ENCODE assay signal across 9 cellular contexts in genomic region chr14:105492051-105492965, GRCh38. TPM values are rescaled to one million over a fixed set of nuclear protein-coding genes. Genes with fewer than 3 reads are reported as not detected.
DNase-seq lines count a peak whose midpoint lies in the region; ATAC-seq and TF ChIP-seq lines count a peak whose summit lies in the region.
"Had no signal": no experiment of that assay in that cellular context is flagged by ENCODE, and none has a peak within 500 bp of the region (broad histone marks: within the 10 kb centered on the region; RNA-seq: fewer than 3 reads in every experiment).

No MANE protein-coding gene starts in this region.

- H3K36me3 ChIP-seq in HCT116 (ENCODE audit: control insufficient read depth in 1 of 2, insufficient read depth in 2 of 2, low read length in 2 of 2): 0 out of 4 replicates have a peak, but pooled peaks cover 0 to 3% of the 10 kb centered on the region in 2 experiments
- H3K36me3 ChIP-seq in SU-DHL-6 (ENCODE audit: low read length): no peaks in the 10 kb centered on the region
- H3K36me3 ChIP-seq in sigmoid colon: no peaks in the 10 kb centered on the region

- TSS peak; percentile 39 for BruUV-seq in HCT116 (replicated peaks; lab: Mats Ljungman, UMichigan)

- 86 to 92% methylated on average over 24 of the region's 24 CpGs for WGBS in sigmoid colon, 2 donors

- TF ChIP-seq EP300 in sigmoid colon (IDR thresholded peaks at IDR 0.05): no peak

- TF ChIP-seq RAD21 in HCT116 (IDR thresholded peaks at IDR 0.05; ENCODE audit: low read depth): no peak

- H3K9ac ChIP-seq in HCT116 (ENCODE audit: low read length): peak overlapping the region; percentile 97
- H3K9ac ChIP-seq in SU-DHL-6 (ENCODE audit: low read length): no peak overlapping the region

- H3F3A ChIP-seq in SU-DHL-6 (ENCODE audit: insufficient read depth): peaks cover 5% of the 10 kb centered on the region; the same call in 1 of the 2 replicates

- H3K4me3 ChIP-seq in HCT116 (replicated peaks in 1 of 2; ENCODE audit: low read depth in 1 of 2, low read length in 2 of 2) (peak overlapping the region; percentile 74 to 87), SU-DHL-6 (ENCODE audit: insufficient read depth, low read length, poor library complexity, severe bottlenecking) (peak overlapping the region; percentile 77), sigmoid colon (peak overlapping the region in 1 of 4 donors; percentile 85)

- DNase-seq in HCT116 (ENCODE audit: low read depth, low spot score) (no peak), left cardiac atrium (peak; percentile 60), sigmoid colon (peak; percentile 77), NCI-H2029 (lab: John Stamatoyannopoulos, UW) (no peak), DMS153 (lab: John Stamatoyannopoulos, UW) (no peak), AML-193 (lab: John Stamatoyannopoulos, UW) (no peak), NCI-H226 (no peak)

- H2AFZ ChIP-seq in HCT116 (ENCODE audit: low read depth, low read length, poor library complexity, severe bottlenecking): no peak overlapping the region
- H2AFZ ChIP-seq in SU-DHL-6 (ENCODE audit: low read depth, low read length, severe bottlenecking): no peak overlapping the region

- POLR2A ChIA-PET in HCT116 (lab: Charles Lee): interaction anchor here (0.6 to 3.1 kb wide), 2 partner anchors 11 to 523 kb away, joined by 4 to 29 read pairs; no protein-coding TSS in a partner anchor

- H4K20me1 ChIP-seq in HCT116 (ENCODE audit: insufficient read depth): no peaks in the 10 kb centered on the region; the same call in 1 of the 2 replicates
- no peaks in the 10 kb centered on the region for H4K20me1 ChIP-seq in SU-DHL-6 (ENCODE audit: low read depth, low read length)

- intact Hi-C loops in HCT116 (cut with micrococcal nuclease) (loop anchor here (5.0 kb wide), 1 partner anchor 35 kb away; the partner anchor contains the start of gene TMEM121), left cardiac atrium (cut with DNase I) (no loop called here), sigmoid colon (cut with DNase I) (no loop called here)

- no peak for TF ChIP-seq POLR2A in HCT116 (IDR thresholded peaks at IDR 0.05; ENCODE audit: borderline replicate concordance, extremely low read depth, insufficient read depth, insufficient read length)
- TF ChIP-seq POLR2A in sigmoid colon (IDR thresholded peaks at IDR 0.05): no peak

- H3K27ac ChIP-seq in HCT116 (ENCODE audit: low read depth, low read length) (peak overlapping the region; percentile 35; the same call in 1 of the 2 replicates), SU-DHL-6 (ENCODE audit: low read depth, low read length) (no peak overlapping the region), sigmoid colon (peak overlapping the region in 2 of 4 donors; percentile 93 to 97)

- ATAC-seq in HCT116 (no peak), left cardiac atrium (no peak)

- TF ChIP-seq CTCF in HCT116 (IDR thresholded peaks at IDR 0.05 in 2 of 3, conservative IDR thresholded peaks at IDR 0.05 in 1 of 3; ENCODE audit: borderline replicate concordance in 1 of 3, insufficient read depth in 1 of 3, low read depth in 2 of 3, low read length in 2 of 3): no peak
- no peak for TF ChIP-seq CTCF in SU-DHL-6 (IDR thresholded peaks at IDR 0.05; ENCODE audit: insufficient read depth, low read length, poor library complexity, severe bottlenecking)
- TF ChIP-seq CTCF in sigmoid colon (IDR thresholded peaks at IDR 0.05): no peak

- no peaks in the 10 kb centered on the region for H3K27me3 ChIP-seq in HCT116 (ENCODE audit: insufficient read depth, low read length)
- no peaks in the 10 kb centered on the region for H3K27me3 ChIP-seq in SU-DHL-6 (ENCODE audit: low read length)
- H3K27me3 ChIP-seq in sigmoid colon: peaks cover 1 to 11% (median 9%) of the 10 kb centered on the region in 3 donors

- H3K9me3 ChIP-seq in HCT116 (ENCODE audit: control insufficient read depth in 1 of 2, insufficient read depth in 1 of 2, low read depth in 1 of 2, low read length in 2 of 2): no peaks in the 10 kb centered on the region
- no peaks in the 10 kb centered on the region for H3K9me3 ChIP-seq in SU-DHL-6 (ENCODE audit: insufficient read depth, low read length)
- H3K9me3 ChIP-seq in sigmoid colon: no peaks in the 10 kb centered on the region

- RAD21 ChIA-PET in HCT116 (lab: Charles Lee; ENCODE audit: low non-redundant PET in 1 of 2, low total read pairs in 2 of 2, uncharacterized antibody in 2 of 2, unreplicated experiment in 2 of 2): interaction anchor here in 1 of 2 experiments (0.6 kb wide), 1 partner anchor 250 kb away, joined by 5 read pairs; no protein-coding TSS in a partner anchor

- CTCF ChIA-PET in HCT116 (lab: Charles Lee): interaction anchor here (1.2 to 1.5 kb wide), 3 partner anchors 12 to 402 kb away, joined by 3 to 9 read pairs (median 5); no protein-coding TSS in a partner anchor

- H3K4me1 ChIP-seq in HCT116 (ENCODE audit: control insufficient read depth in 1 of 2, insufficient read depth in 2 of 2, low read length in 2 of 2) (peaks cover 20 to 34% of the 10 kb centered on the region in 2 experiments), sigmoid colon (peaks cover 0 to 37% (median 36%) of the 10 kb centered on the region in 4 donors)

- H3K4me2 ChIP-seq in HCT116 (ENCODE audit: low read length) (peak overlapping the region; percentile 82), SU-DHL-6 (ENCODE audit: low read depth, low read length, poor library complexity, severe bottlenecking) (peak overlapping the region; percentile 55)

- peaks cover 18% of the 10 kb centered on the region for H3K79me2 ChIP-seq in HCT116 (ENCODE audit: insufficient read depth, low read length)
- H3K79me2 ChIP-seq in SU-DHL-6 (ENCODE audit: insufficient read depth, low read length): no peaks in the 10 kb centered on the region

- H3K9me2 ChIP-seq in HCT116 (ENCODE audit: insufficient read depth) (no peaks in the 10 kb centered on the region), SU-DHL-6 (replicated peaks; ENCODE audit: insufficient read depth, low read length) (no peaks in the 10 kb centered on the region)

TF ChIP-seq in HCT116, 20 proteins besides CTCF, POLR2A, EP300 and RAD21:
- TF ChIP-seq TCF7L2 (IDR thresholded peaks at IDR 0.05; ENCODE audit: borderline replicate concordance, extremely low read depth, insufficient read depth, insufficient read length): no peak
- no peak for TF ChIP-seq FOSL1 (IDR thresholded peaks at IDR 0.05; ENCODE audit: low read depth)
- no peak for TF ChIP-seq ELF1 (IDR thresholded peaks at IDR 0.05; ENCODE audit: borderline replicate concordance, low read depth)
- TF ChIP-seq CBX3 (IDR thresholded peaks at IDR 0.05; ENCODE audit: low read depth): no peak
- no peak for TF ChIP-seq YY1 (IDR thresholded peaks at IDR 0.05; ENCODE audit: extremely low read depth, insufficient replicate concordance, low read depth, low read length)
- TF ChIP-seq JUND (IDR thresholded peaks at IDR 0.05): no peak
- TF ChIP-seq SP1 (IDR thresholded peaks at IDR 0.05; ENCODE audit: low read depth): no peak
- no peak for TF ChIP-seq ATF3 (IDR thresholded peaks at IDR 0.05)
- no peak for TF ChIP-seq CEBPB (IDR thresholded peaks at IDR 0.05; ENCODE audit: low read depth)
- no peak for TF ChIP-seq SIN3A (IDR thresholded peaks at IDR 0.05; ENCODE audit: low read depth)
- no peak for TF ChIP-seq ZFX (IDR thresholded peaks at IDR 0.05)
- no peak for TF ChIP-seq EZH2phosphoT487 (IDR thresholded peaks at IDR 0.05; ENCODE audit: borderline replicate concordance)

RNA-seq across cellular contexts. Expression of gene TEDC1, which starts 1.3 kb away (rescaled TPM):
- total RNA-seq in HCT116 (2021; ENCODE audit: unreplicated experiment) (40.4 TPM), left cardiac atrium (1 to 10 TPM; 5.1 to 5.9 TPM), sigmoid colon (1 to 10 TPM in 2 of 4 donors, under 1 TPM in 2; 0.16 to 5.2 (median 1.0) TPM)
- polyA plus RNA-seq in HCT116 (2012): 30.8 and 33.5 TPM in 2 replicates
- 10 to 100 TPM; 17.8 to 36.0 (median 19.2) TPM for polyA plus RNA-seq in sigmoid colon

RNA-seq across cellular contexts. Expression of gene CRIP1, which starts 5.6 kb away (rescaled TPM):
- total RNA-seq in HCT116 (2021; ENCODE audit: unreplicated experiment) (260 TPM), left cardiac atrium (100 to 1,000 TPM; 137 to 192 TPM), sigmoid colon (10 to 100 TPM in 3 of 4 donors, 1 to 10 TPM in 1; 4.9 to 24.3 (median 15.4) TPM)
- 613 and 656 TPM in 2 replicates for polyA plus RNA-seq in HCT116 (2012)
- polyA plus RNA-seq in sigmoid colon: 100 to 1,000 TPM; 168 to 403 (median 199) TPM
- total RNA-seq: LHCN-M2 had no signal

RNA-seq across cellular contexts. Expression of gene CRIP2, which starts 17.7 kb away (rescaled TPM):
- total RNA-seq in HCT116 (2021; ENCODE audit: unreplicated experiment) (31.1 TPM), left cardiac atrium (100 to 1,000 TPM; 783 to 843 TPM), sigmoid colon (10 to 100 TPM; 49.8 to 79.5 (median 57.1) TPM)
- 37.8 and 43.3 TPM in 2 replicates for polyA plus RNA-seq in HCT116 (2012)
- polyA plus RNA-seq in sigmoid colon: 10 to 100 TPM; 13.6 to 50.0 (median 34.2) TPM

RNA-seq across cellular contexts. Expression of gene TMEM121, which starts 34.1 kb away (rescaled TPM):
- total RNA-seq in HCT116 (2021; ENCODE audit: unreplicated experiment): 5.5 TPM
- 3.4 and 4.6 TPM in 2 replicates for polyA plus RNA-seq in HCT116 (2012)
- 1 to 10 TPM; 2.2 to 2.7 TPM for total RNA-seq in left cardiac atrium
- 1 to 10 TPM; 3.0 to 8.0 (median 6.2) TPM for total RNA-seq in sigmoid colon
- polyA plus RNA-seq in sigmoid colon: 1 to 10 TPM in 1 of 3 donors, not detected in 2; 2.3 TPM

Comparison
In these comparisons a context has a peak if more than half of its experiments do, and no peak if none do; other contexts are left out.
1. DNase-seq: peak in left cardiac atrium (single experiment) and sigmoid colon (single experiment); none in HCT116 (single experiment), NCI-H2029 (single experiment), DMS153 (single experiment), AML-193 (0 of 2) and NCI-H226 (single experiment).
2. RNA of gene CRIP1, which starts 5.6 kb away (total RNA-seq): 260 TPM in HCT116 (single experiment) and 137 to 192 TPM in left cardiac atrium; 4.9 to 24.3 TPM in sigmoid colon; every median in the first group is over 4 times any median in the second.
3. RNA of gene CRIP2, which starts 17.7 kb away (total RNA-seq): 783 to 843 TPM in left cardiac atrium; 49.8 to 79.5 TPM in sigmoid colon and 31.1 TPM in HCT116 (single experiment); every median in the first group is over 4 times any median in the second.